Comparison of ENCODE assay signal across 18 cellular contexts in the genomic region with DNA sequence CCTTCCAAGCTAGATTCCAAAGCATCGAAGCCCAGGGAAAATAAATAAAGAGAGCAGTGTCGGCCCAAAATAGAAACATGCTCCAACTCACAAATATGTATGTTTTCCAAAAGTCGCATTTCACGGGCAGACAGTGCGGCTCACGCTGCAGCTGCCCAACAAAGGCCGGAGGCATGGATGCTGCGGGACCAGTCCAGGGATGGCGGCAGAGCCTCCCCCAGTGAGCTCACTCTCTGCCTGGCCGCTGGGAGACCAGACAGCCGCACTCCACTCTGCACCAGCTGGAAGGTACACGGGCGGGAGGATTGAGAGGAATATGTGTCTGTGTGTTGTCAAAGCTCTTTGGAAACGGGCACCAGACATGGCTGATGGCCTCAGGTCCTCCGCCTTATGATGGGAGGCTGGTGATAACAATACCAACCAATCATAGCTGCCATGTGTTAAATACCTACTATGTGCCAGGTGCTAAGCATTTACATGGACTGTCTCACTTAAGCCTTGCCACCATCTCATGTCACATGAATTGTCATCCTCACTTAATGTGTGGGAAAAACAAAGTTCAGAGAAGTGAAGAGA. TPM values are rescaled to one million over a fixed set of nuclear protein-coding genes. Genes with fewer than 3 reads are reported as not detected.
DNase-seq lines count a peak whose midpoint lies in the region; ATAC-seq, FAIRE-seq and TF ChIP-seq lines count a peak whose summit lies in the region.
"Had no signal": no experiment of that assay in that cellular context is flagged by ENCODE, and none has a peak within 500 bp of the region (broad histone marks: within the 10 kb centered on the region; RNA-seq: fewer than 3 reads in every experiment).

No MANE protein-coding gene starts in this region.

- no peaks in the 10 kb centered on the region for H3K79me2 ChIP-seq in K562 (ENCODE audit: control insufficient read depth, insufficient read depth, low read length)

- BruUV-seq in K562 (replicated peaks; lab: Mats Ljungman, UMichigan): no TSS peak

- H3K27me3 Mint-ChIP-seq in activated CD8-positive, alpha-beta T cell treated with anti-CD3 and anti-CD28 coated beads for 36 hours: peaks cover 35% of the 10 kb centered on the region

- intact Hi-C loops in K562 (cut with micrococcal nuclease) (no loop called here), posterior vena cava (cut with DNase I) (loop anchor here in 1 of 2 donors (1.0 kb wide), 1 partner anchor 19 kb away; no protein-coding TSS in a partner anchor)
- intact Hi-C loops in activated CD8-positive, alpha-beta T cell treated with anti-CD3 and anti-CD28 coated beads for 36 hours (cut with micrococcal nuclease): no loop called here

- under 1% methylated on average over 15 of the region's 15 CpGs for WGBS in K562 (ENCODE audit: insufficient coverage, low coverage, missing lambda C conversion rate)

- ATAC-seq in K562 (no peak), HG02840 (IDR thresholded peaks at IDR 0.05; ENCODE audit: low FRiP score, unreplicated experiment) (no peak)
- no peak for ATAC-seq in activated CD8-positive, alpha-beta T cell treated with anti-CD3 and anti-CD28 coated beads for 36 hours

- CTCF ChIA-PET in K562 (lab: Yijun Ruan, JAX; ENCODE audit: low intra/inter-chr PET ratio): no interaction called here
- CTCF ChIA-PET in activated CD8-positive, alpha-beta T cell treated with anti-CD3 and anti-CD28 coated beads for 36 hours (lab: Charles Lee): no interaction called here

- no peaks in the 10 kb centered on the region for H3K9me1 ChIP-seq in K562 (ENCODE audit: control insufficient read depth, insufficient read depth, low read length)

- H3K9me3 ChIP-seq in K562 (replicated peaks; ENCODE audit: control insufficient read depth, insufficient read depth, low read depth, low read length): no peaks in the 10 kb centered on the region
- H3K9me3 ChIP-seq: BLaER1 treated with 17β-estradiol and CSF1 and Interleukin-3, amounts not matched to agents 10 nM and 100 nM had no signal

- no peak overlapping the region for H3K27ac Mint-ChIP-seq in activated CD8-positive, alpha-beta T cell treated with anti-CD3 and anti-CD28 coated beads for 36 hours
- H3K27ac Mint-ChIP-seq: CD4-positive, CD25-positive, alpha-beta regulatory T cell; H9 had no signal

- no peak for TF ChIP-seq POLR2A in K562 (conservative IDR thresholded peaks at IDR 0.05)

- in situ Hi-C loops in K562 (cut with MboI): no loop called here

- H3K9me3 Mint-ChIP-seq in activated CD8-positive, alpha-beta T cell treated with anti-CD3 and anti-CD28 coated beads for 36 hours: no peaks in the 10 kb centered on the region

- H4K20me1 ChIP-seq in K562 (replicated peaks; ENCODE audit: control insufficient read depth, insufficient read depth, low read length): peaks cover 17% of the 10 kb centered on the region

- TF ChIP-seq EP300 in K562 (IDR thresholded peaks at IDR 0.05; ENCODE audit: low read length): no peak

- H3K4me1 Mint-ChIP-seq in activated CD8-positive, alpha-beta T cell treated with anti-CD3 and anti-CD28 coated beads for 36 hours (ENCODE audit: low read depth): peaks cover 8% of the 10 kb centered on the region

- no peak overlapping the region for H3K4me3 ChIP-seq in K562
- H3K4me3 ChIP-seq: BLaER1 treated with 17β-estradiol and CSF1 and Interleukin-3, amounts not matched to agents 10 nM and 100 nM had no signal

- no peaks in the 10 kb centered on the region for H3K36me3 ChIP-seq in K562 (ENCODE audit: control insufficient read depth, insufficient read depth, low read length)
- H3K36me3 ChIP-seq: BLaER1 treated with 17β-estradiol and CSF1 and Interleukin-3, amounts not matched to agents 10 nM and 100 nM had no signal

- no peak for TF ChIP-seq CTCF in K562 (IDR thresholded peaks at IDR 0.05 in 2 of 3, conservative IDR thresholded peaks at IDR 0.05 in 1 of 3; ENCODE audit: insufficient read depth in 2 of 3, low read depth in 1 of 3, low read length in 3 of 3)
- TF ChIP-seq CTCF in activated CD8-positive, alpha-beta T cell treated with anti-CD3 and anti-CD28 coated beads for 36 hours (IDR thresholded peaks at IDR 0.05): no peak

- POLR2A ChIA-PET in K562 (lab: Yijun Ruan, JAX): interaction anchor here (0.7 to 1.3 kb wide), 5 partner anchors 10 to 286 kb away, joined by 3 read pairs; no protein-coding TSS in a partner anchor
- POLR2A ChIA-PET in activated CD8-positive, alpha-beta T cell treated with anti-CD3 and anti-CD28 coated beads for 36 hours (lab: Charles Lee): no interaction called here

- H3K9ac ChIP-seq in K562 (ENCODE audit: insufficient read depth in 1 of 2, low read depth in 2 of 2, low read length in 2 of 2): 0 out of 4 replicates have a peak overlapping the region, but pooled peaks of 1 of the 2 experiments have one; percentile 21
- H3K9ac ChIP-seq: BLaER1 treated with 17β-estradiol and CSF1 and Interleukin-3, amounts not matched to agents 10 nM and 100 nM had no signal

- no peak overlapping the region for H3K27ac ChIP-seq in K562 (ENCODE audit: extremely low read depth, low read depth, low read length)
- H3K27ac ChIP-seq: 22Rv1; BLaER1 treated with 17β-estradiol and CSF1 and Interleukin-3, amounts not matched to agents 10 nM and 100 nM had no signal

- TF ChIP-seq RAD21 in K562 (CRISPR knock-in tag; conservative IDR thresholded peaks at IDR 0.05 in 1 of 2, IDR thresholded peaks at IDR 0.05 in 1 of 2): no peak

- peak; percentile 33 for DNase-seq in DMS 273 (lab: John Stamatoyannopoulos, UW; ENCODE audit: unreplicated experiment)
- no peak for DNase-seq in DMS 273 treated with DMSO at 0.1 percent for 48 hours (lab: John Stamatoyannopoulos, UW)
- no peak for DNase-seq in K562 (ENCODE audit: extremely low read depth in 1 of 4, low spot score in 3 of 4)
- peak; percentile 24 for DNase-seq in left kidney (ENCODE audit: low read depth, low spot score)
- DNase-seq in posterior vena cava (ENCODE audit: low spot score): peak; percentile 22
- no peak for DNase-seq in activated CD4-positive, alpha-beta T cell treated with anti-CD3 and anti-CD28 coated beads for 1 hour
- no peak for DNase-seq in activated CD8-positive, alpha-beta T cell treated with anti-CD3 and anti-CD28 coated beads for 36 hours
- DNase-seq: AML-193; CD4-positive, CD25-positive, alpha-beta regulatory T cell; DMS153; GF-D8; GOT3; H9; IMR-90; KG1 had no signal

- H3K4me3 Mint-ChIP-seq in activated CD8-positive, alpha-beta T cell treated with anti-CD3 and anti-CD28 coated beads for 36 hours: no peak overlapping the region
- H3K4me3 Mint-ChIP-seq: CD4-positive, CD25-positive, alpha-beta regulatory T cell; H9 had no signal

- H2AFZ ChIP-seq in K562 (ENCODE audit: low read depth, low read length): no peak overlapping the region

- no peak overlapping the region for H3K4me2 ChIP-seq in K562 (ENCODE audit: insufficient read depth, low read length)

- peaks cover 0 to 23% of the 10 kb centered on the region in 2 experiments; a peak in 3 of 5 replicates for H3K4me1 ChIP-seq in K562 (replicated peaks in 1 of 2; ENCODE audit: control insufficient read depth in 2 of 2, insufficient read depth in 2 of 2, low read length in 2 of 2)

- peaks cover 17 to 58% of the 10 kb centered on the region in 2 experiments; a peak in 4 of 5 replicates for H3K27me3 ChIP-seq in K562 (ENCODE audit: control insufficient read depth in 2 of 2, insufficient read depth in 2 of 2, low read length in 2 of 2)

- no peaks in the 10 kb centered on the region for H3K36me3 Mint-ChIP-seq in activated CD8-positive, alpha-beta T cell treated with anti-CD3 and anti-CD28 coated beads for 36 hours (ENCODE audit: low read depth)

- no peak for FAIRE-seq in K562 (lab: Jason Lieb, UNC)

TF ChIP-seq in K562, 482 proteins besides CTCF, POLR2A, EP300 and RAD21:
- TF ChIP-seq ZNF143 (CRISPR knock-in tag; IDR thresholded peaks at IDR 0.05): no peak
- TF ChIP-seq RBM25 (IDR thresholded peaks at IDR 0.05; ENCODE audit: low read depth, low read length, severe bottlenecking): peak; percentile 32
- TF ChIP-seq ZKSCAN1 (IDR thresholded peaks at IDR 0.05; ENCODE audit: low read depth, low read length): peak; percentile 42; the same call in 1 of the 2 replicates
- TF ChIP-seq SRF (CRISPR knock-in tag; IDR thresholded peaks at IDR 0.05): no peak
- TF ChIP-seq MAZ (CRISPR knock-in tag; conservative IDR thresholded peaks at IDR 0.05 in 1 of 2, IDR thresholded peaks at IDR 0.05 in 1 of 2): no peak

RNA-seq across cellular contexts. Expression of a gene that starts 4.0 kb away (rescaled TPM):
- total RNA-seq in K562 (2011; cell fraction: chromatin; rRNA removed; ENCODE audit: low replicate concordance): not detected in 2 replicates
- 0.13 and 0.17 TPM in 2 replicates for total RNA-seq in K562 (2011; cell fraction: nucleolus; rRNA removed)
- total RNA-seq in K562 (2011; cell fraction: nucleoplasm; rRNA removed): 0.22 TPM in 1 of 2 replicates, not detected in the other
- total RNA-seq in K562 (2014; rRNA removed) (0.04 and 0.14 TPM in 2 replicates), K562 (2014; rRNA removed; fragmentation: Illumina TruSeq; extraction: Trizol) (not detected in 2 replicates), K562 (2015; rRNA removed; fragmentation: Illumina TruSeq; extraction: Trizol) (not detected in 2 replicates), K562 (2021) (0.16 TPM in 1 of 2 replicates, not detected in the other), posterior vena cava (not detected)
- polyA plus RNA-seq in K562 (2011; rRNA removed) (0.12 TPM in 1 of 2 replicates, not detected in the other), K562 (2014; fragmentation: Illumina TruSeq; extraction: Trizol) (0.19 TPM in 1 of 2 replicates, not detected in the other), K562 (2014; fragmentation: Nextera tagmentation; extraction: Ambion mirVana) (not detected), K562 (2014; rRNA removed) (0.03 TPM in 1 of 2 replicates, not detected in the other)
- 0.04 TPM in 1 of 2 replicates, not detected in the other for polyA plus RNA-seq in K562 (2011; cell fraction: cytosol; rRNA removed)
- 0.06 and 0.13 TPM in 2 replicates for polyA plus RNA-seq in K562 (2011; cell fraction: nucleus; rRNA removed)
- polyA plus RNA-seq in K562 (2012): 0.07 TPM in 1 of 2 replicates, not detected in the other
- not detected in 2 replicates for polyA minus RNA-seq in K562 (2011; rRNA and poly(A)+ RNA removed)
- not detected in 2 replicates for polyA minus RNA-seq in K562 (2011; cell fraction: cytosol; rRNA and poly(A)+ RNA removed)
- polyA minus RNA-seq in K562 (2011; cell fraction: nucleus; rRNA and poly(A)+ RNA removed): not detected in 2 replicates
- total RNA-seq in activated CD8-positive, alpha-beta T cell treated with anti-CD3 and anti-CD28 coated beads for 36 hours: under 1 TPM; 0.63 to 0.65 TPM
- total RNA-seq: IMR-90 had no signal

Comparison
In these comparisons a context has a peak if more than half of its experiments do, and no peak if none do; other contexts are left out.
1. DNase-seq: peak in DMS 273 (single experiment), left kidney (single experiment) and posterior vena cava (single experiment); none in DMS 273 treated with DMSO at 0.1 percent for 48 hours (single experiment), K562 (0 of 4), activated CD4-positive, alpha-beta T cell treated with anti-CD3 and anti-CD28 coated beads for 1 hour (single experiment) and activated CD8-positive, alpha-beta T cell treated with anti-CD3 and anti-CD28 coated beads for 36 hours (single experiment).